Comparison of ENCODE assay signal across 13 cellular contexts in genomic region chr6:56691201-56691595, GRCh38. TPM values are rescaled to one million over a fixed set of nuclear protein-coding genes. Genes with fewer than 3 reads are reported as not detected.
DNase-seq lines count a peak whose midpoint lies in the region; ATAC-seq and TF ChIP-seq lines count a peak whose summit lies in the region.
"Had no signal": no experiment of that assay in that cellular context is flagged by ENCODE, and none has a peak within 500 bp of the region (broad histone marks: within the 10 kb centered on the region; RNA-seq: fewer than 3 reads in every experiment).

No MANE protein-coding gene starts in this region.

- peak overlapping the region; percentile 81 for H3K27ac ChIP-seq in WERI-Rb-1
- peak overlapping the region in 3 of 4 donors; percentile 77 to 83 (median 82) for H3K27ac ChIP-seq in gastroesophageal sphincter
- peak overlapping the region; percentile 81 to 84 (median 82) for H3K27ac ChIP-seq in sigmoid colon
- H3K27ac ChIP-seq in effector memory CD4-positive, alpha-beta T cell (ENCODE audit: insufficient read depth, low read length, poor library complexity, severe bottlenecking), result no peak overlapping the region
- H3K27ac ChIP-seq: BLaER1 treated with 17β-estradiol and CSF1 and Interleukin-3, amounts not matched to agents 10 nM and 100 nM had no signal

- CTCF ChIA-PET in BJ (lab: Yijun Ruan, JAX), result interaction anchor here (1.1 to 2.4 kb wide), 5 partner anchors 36 to 161 kb away, joined by 3 to 8 read pairs (median 6); partner anchors contain the start of gene DST

- peak overlapping the region; percentile 28 for H3K4me3 ChIP-seq in BJ (ENCODE audit: low read depth, low read length)
- H3K4me3 ChIP-seq in WERI-Rb-1 (ENCODE audit: low read depth, low read length), result peak overlapping the region; percentile 79
- H3K4me3 ChIP-seq in gastroesophageal sphincter, result peak overlapping the region; percentile 40 to 52
- H3K4me3 ChIP-seq in sigmoid colon, result peak overlapping the region; percentile 7 to 46 (median 42)
- H3K4me3 ChIP-seq in effector memory CD4-positive, alpha-beta T cell (ENCODE audit: insufficient read depth, low read depth, low read length, poor library complexity, severe bottlenecking), result no peak overlapping the region
- H3K4me3 ChIP-seq: BLaER1 treated with 17β-estradiol and CSF1 and Interleukin-3, amounts not matched to agents 10 nM and 100 nM had no signal

- no peaks in the 10 kb centered on the region for H3K27me3 ChIP-seq in BJ (ENCODE audit: control insufficient read depth, insufficient read depth, low read length)
- H3K27me3 ChIP-seq in WERI-Rb-1 (ENCODE audit: insufficient read depth, low read depth, severe bottlenecking), result no peaks in the 10 kb centered on the region
- no peaks in the 10 kb centered on the region for H3K27me3 ChIP-seq in gastroesophageal sphincter
- H3K27me3 ChIP-seq in sigmoid colon, result no peaks in the 10 kb centered on the region
- H3K27me3 ChIP-seq in effector memory CD4-positive, alpha-beta T cell (replicated peaks; ENCODE audit: control insufficient read depth, insufficient read depth, low read length, poor library complexity, severe bottlenecking), result no peaks in the 10 kb centered on the region
- H3K27me3 ChIP-seq: BLaER1 treated with 17β-estradiol and CSF1 and Interleukin-3, amounts not matched to agents 10 nM and 100 nM had no signal

- POLR2A ChIA-PET in BJ (lab: Charles Lee), result interaction anchor here (0.6 to 0.7 kb wide), 2 partner anchors 46 to 164 kb away, joined by 3 to 4 read pairs; no protein-coding TSS in a partner anchor

- H3K36me3 ChIP-seq in BJ (ENCODE audit: control insufficient read depth, insufficient read depth, low read length) (no peaks in the 10 kb centered on the region), WERI-Rb-1 (peaks cover 3% of the 10 kb centered on the region; the same call in 1 of the 2 replicates), gastroesophageal sphincter (no peaks in the 10 kb centered on the region), sigmoid colon (no peaks in the 10 kb centered on the region)
- no peaks in the 10 kb centered on the region for H3K36me3 ChIP-seq in effector memory CD4-positive, alpha-beta T cell (ENCODE audit: control insufficient read depth, insufficient read depth, low read length)

- intact Hi-C loops in sigmoid colon (cut with DNase I), result loop anchor here (10.0 kb wide), 1 partner anchor 326 kb away; no protein-coding TSS in a partner anchor

- 23 to 52% methylated on average over 2 of the region's 2 CpGs for WGBS in gastroesophageal sphincter (ENCODE audit: low coverage in 1 of 2), 2 donors
- 16 to 57% methylated on average over 2 of the region's 2 CpGs for WGBS in sigmoid colon, 2 donors

- TF ChIP-seq CTCF in BJ (IDR thresholded peaks at IDR 0.05; ENCODE audit: insufficient read depth, low read depth, low read length) (no peak), WERI-Rb-1 (IDR thresholded peaks at IDR 0.05; ENCODE audit: low read depth, low read length) (no peak), gastroesophageal sphincter (IDR thresholded peaks at IDR 0.05) (no peak), sigmoid colon (IDR thresholded peaks at IDR 0.05) (no peak)

- H3K9me3 ChIP-seq in WERI-Rb-1 (ENCODE audit: severe bottlenecking) (no peaks in the 10 kb centered on the region), gastroesophageal sphincter (no peaks in the 10 kb centered on the region), sigmoid colon (no peaks in the 10 kb centered on the region)
- H3K9me3 ChIP-seq in effector memory CD4-positive, alpha-beta T cell (ENCODE audit: control insufficient read depth, low read length), result no peaks in the 10 kb centered on the region
- H3K9me3 ChIP-seq: BLaER1 treated with 17β-estradiol and CSF1 and Interleukin-3, amounts not matched to agents 10 nM and 100 nM had no signal

- ATAC-seq in gastroesophageal sphincter, result no peak
- ATAC-seq: activated T-cell treated with anti-CD3 and anti-CD28 coated beads, Interleukin-2, amount 50 U/mL, for 4 hours had no signal

- no peak for TF ChIP-seq EP300 in gastroesophageal sphincter (IDR thresholded peaks at IDR 0.05)
- TF ChIP-seq EP300 in sigmoid colon (IDR thresholded peaks at IDR 0.05), result no peak

- DNase-seq in BJ (ENCODE audit: low read depth), result no peak
- no peak for DNase-seq in WERI-Rb-1
- DNase-seq in sigmoid colon, result no peak
- DNase-seq in NCI-H748 treated with DMSO at 0.1 percent for 48 hours (lab: John Stamatoyannopoulos, UW), result no peak
- no peak for DNase-seq in AG08396 (ENCODE audit: low spot score)
- DNase-seq in HuH-7 (ENCODE audit: low spot score), result no peak
- DNase-seq in effector memory CD4-positive, alpha-beta T cell, result no peak
- DNase-seq: activated B cell treated with CpG ODN at 0.5 μM for 24 hours; activated T-cell treated with anti-CD3 and anti-CD28 coated beads, Interleukin-2, amount 50 U/mL, for 4 hours; NCI-H446 treated with DMSO at 0.1 percent for 48 hours; SHP77 treated with DMSO at 0.1 percent for 48 hours had no signal

- no peak for TF ChIP-seq POLR2A in gastroesophageal sphincter (IDR thresholded peaks at IDR 0.05)
- no peak for TF ChIP-seq POLR2A in sigmoid colon (IDR thresholded peaks at IDR 0.05)

- peaks cover 0 to 80% (median 12%) of the 10 kb centered on the region in 3 donors for H3K4me1 ChIP-seq in gastroesophageal sphincter
- H3K4me1 ChIP-seq in sigmoid colon, result peaks cover 0 to 86% (median 55%) of the 10 kb centered on the region in 4 donors
- no peaks in the 10 kb centered on the region for H3K4me1 ChIP-seq in effector memory CD4-positive, alpha-beta T cell (ENCODE audit: control insufficient read depth, insufficient read depth, low read length, poor library complexity, severe bottlenecking)

RNA-seq across cellular contexts. Expression of gene DST, which starts 48.5 kb away (rescaled TPM):
- polyA plus RNA-seq in BJ (2011; rRNA removed) (80.6 and 110 TPM in 2 replicates), sigmoid colon (10 to 100 TPM; 62.5 to 79.8 (median 69.1) TPM)
- polyA minus RNA-seq in BJ (2011; rRNA and poly(A)+ RNA removed), result 341 and 421 TPM in 2 replicates
- total RNA-seq in gastroesophageal sphincter (100 to 1,000 TPM; 442 to 716 (median 661) TPM), sigmoid colon (100 to 1,000 TPM; 495 to 791 (median 604) TPM)
